In the genomic region with DNA sequence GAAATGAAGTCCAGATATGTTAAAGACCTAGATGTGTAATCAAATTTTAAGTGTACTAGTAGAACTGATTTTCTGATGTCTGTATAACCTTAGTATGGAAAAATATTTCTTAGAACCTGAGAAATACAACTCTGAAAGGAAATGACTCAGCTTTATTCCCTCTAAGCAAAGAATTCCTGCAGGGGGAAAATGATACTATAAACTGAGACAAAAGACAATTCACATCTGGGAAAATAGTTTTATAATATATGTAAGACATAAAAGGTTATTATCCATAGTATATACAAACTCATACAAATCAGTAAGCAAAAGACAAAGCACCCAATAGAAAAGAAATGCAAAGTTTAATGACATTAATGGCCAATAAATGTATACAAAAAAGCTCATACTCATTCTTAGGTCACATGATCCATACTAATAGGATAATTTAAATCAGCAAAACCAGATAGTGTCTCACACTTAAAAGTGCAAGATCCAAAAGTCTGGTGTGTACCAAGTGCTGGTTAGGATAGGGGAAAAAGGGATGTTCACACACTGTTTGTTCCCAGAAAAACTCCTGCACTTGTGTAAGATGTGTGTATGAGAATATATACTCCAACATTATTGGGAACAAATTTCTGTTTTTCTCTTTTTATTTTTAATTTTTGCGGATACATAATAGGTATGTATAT, we compare ENCODE assay signal across 17 cellular contexts. TPM values are rescaled to one million over a fixed set of nuclear protein-coding genes. Genes with fewer than 3 reads are reported as not detected.
DNase-seq lines count a peak whose midpoint lies in the region; ATAC-seq, FAIRE-seq and TF ChIP-seq lines count a peak whose summit lies in the region.
"Had no signal": no experiment of that assay in that cellular context is flagged by ENCODE, and none has a peak within 500 bp of the region (broad histone marks: within the 10 kb centered on the region; RNA-seq: fewer than 3 reads in every experiment).

No MANE protein-coding gene starts in this region.

- peaks cover 78% of the 10 kb centered on the region for H3K4me1 Mint-ChIP-seq in HFFc6 (ENCODE audit: low read depth)
- peaks cover 2% of the 10 kb centered on the region for H3K4me1 Mint-ChIP-seq in activated CD4-positive, alpha-beta T cell treated with anti-CD3 and anti-CD28 coated beads, Interleukin-2, amount 10 ng/mL, durations not matched to agents 24 days and 14 days
- H3K4me1 Mint-ChIP-seq: activated naive CD8-positive, alpha-beta T cell treated with anti-CD3 and anti-CD28 coated beads, Interleukin-2, amount 50 U/mL, for 24 hours had no signal

- no peak for TF ChIP-seq EP300 in A549 (IDR thresholded peaks at IDR 0.05)
- TF ChIP-seq EP300 in tibial nerve (IDR thresholded peaks at IDR 0.05), result no peak

- H3K36me3 Mint-ChIP-seq in HFFc6 (ENCODE audit: low read depth), result peaks cover 27% of the 10 kb centered on the region
- no peaks in the 10 kb centered on the region for H3K36me3 Mint-ChIP-seq in activated CD4-positive, alpha-beta T cell treated with anti-CD3 and anti-CD28 coated beads, Interleukin-2, amount 10 ng/mL, durations not matched to agents 24 days and 14 days (ENCODE audit: low read depth)

- CTCF ChIA-PET in A549 (lab: Yijun Ruan, JAX), result no interaction called here

- H3K9me3 Mint-ChIP-seq in HFFc6, result no peaks in the 10 kb centered on the region
- no peaks in the 10 kb centered on the region for H3K9me3 Mint-ChIP-seq in activated CD4-positive, alpha-beta T cell treated with anti-CD3 and anti-CD28 coated beads, Interleukin-2, amount 10 ng/mL, durations not matched to agents 24 days and 14 days
- H3K9me3 Mint-ChIP-seq: activated naive CD8-positive, alpha-beta T cell treated with anti-CD3 and anti-CD28 coated beads, Interleukin-2, amount 50 U/mL, for 24 hours; T-helper 1 cell treated with Interleukin-12 subunit alpha and Interleukin-12 subunit beta and Interleukin-4 antibody, amounts not matched to agents 30 μg/mL and 1 μg/mL, for 36 hours had no signal

- intact Hi-C loops in activated CD4-positive, alpha-beta T cell treated with anti-CD3 and anti-CD28 coated beads, Interleukin-2, amount 10 ng/mL, durations not matched to agents 24 days and 14 days (cut with micrococcal nuclease), result no loop called here

- no peaks in the 10 kb centered on the region for H3K9me3 ChIP-seq in A549
- no peaks in the 10 kb centered on the region for H3K9me3 ChIP-seq in tibial nerve
- H3K9me3 ChIP-seq: Peyer's patch had no signal

- H3K36me3 ChIP-seq in tibial nerve, result no peaks in the 10 kb centered on the region
- H3K36me3 ChIP-seq: Peyer's patch had no signal

- peak overlapping the region; percentile 87 for H3K27ac Mint-ChIP-seq in HFFc6
- no peak overlapping the region for H3K27ac Mint-ChIP-seq in activated CD4-positive, alpha-beta T cell treated with anti-CD3 and anti-CD28 coated beads, Interleukin-2, amount 10 ng/mL, durations not matched to agents 24 days and 14 days
- H3K27ac Mint-ChIP-seq: activated naive CD8-positive, alpha-beta T cell treated with anti-CD3 and anti-CD28 coated beads, Interleukin-2, amount 50 U/mL, for 24 hours; T-helper 1 cell treated with Interleukin-12 subunit alpha and Interleukin-12 subunit beta and Interleukin-4 antibody, amounts not matched to agents 30 μg/mL and 1 μg/mL, for 36 hours had no signal

- H3K4me1 ChIP-seq in A549 (peaks cover 68% of the 10 kb centered on the region), tibial nerve (peaks cover 0 to 26% (median 0%) of the 10 kb centered on the region in 4 donors)
- H3K4me1 ChIP-seq: Peyer's patch had no signal

- H3K27ac ChIP-seq in A549 (peak overlapping the region; percentile 66 to 89), tibial nerve (no peak overlapping the region)
- H3K27ac ChIP-seq: Peyer's patch had no signal

- ATAC-seq in A549, result peak in 1 of 2 experiments; percentile 40; a peak in 3 of 6 replicates
- ATAC-seq: activated naive CD8-positive, alpha-beta T cell treated with anti-CD3 and anti-CD28 coated beads, Interleukin-2, amount 50 U/mL, for 24 hours had no signal

- no peaks in the 10 kb centered on the region for H3K27me3 Mint-ChIP-seq in HFFc6 (ENCODE audit: insufficient read depth)
- H3K27me3 Mint-ChIP-seq in activated CD4-positive, alpha-beta T cell treated with anti-CD3 and anti-CD28 coated beads, Interleukin-2, amount 10 ng/mL, durations not matched to agents 24 days and 14 days, result peaks cover 2% of the 10 kb centered on the region

- FAIRE-seq in A549 (lab: Jason Lieb, UNC), result no peak
- FAIRE-seq: G401.6, GM12891, H54 had no signal

- TF ChIP-seq CTCF in A549 (IDR thresholded peaks at IDR 0.05) (no peak), HFFc6 (IDR thresholded peaks at IDR 0.05) (no peak), WI38 (IDR thresholded peaks at IDR 0.05; ENCODE audit: low read depth, low read length) (no peak), fibroblast of villous mesenchyme (IDR thresholded peaks at IDR 0.05; ENCODE audit: insufficient read depth, low read depth, low read length) (no peak), tibial nerve (IDR thresholded peaks at IDR 0.05) (no peak)

- POLR2A ChIA-PET in A549 (lab: Yijun Ruan, JAX), result no interaction called here

- DNase-seq in A549 (ENCODE audit: low read depth in 1 of 2, low spot score in 1 of 2), result no peak
- DNase-seq in HFFc6, result no peak
- peak; percentile 44 for DNase-seq in fibroblast of villous mesenchyme (ENCODE audit: low read depth)
- no peak for DNase-seq in NCI-H2196 (lab: John Stamatoyannopoulos, UW; ENCODE audit: unreplicated experiment)
- no peak for DNase-seq in tibial nerve (ENCODE audit: low spot score in 2 of 2)
- DNase-seq in activated CD4-positive, alpha-beta T cell treated with anti-CD3 and anti-CD28 coated beads, Interleukin-2, amount 10 ng/mL, durations not matched to agents 24 days and 14 days, result no peak
- DNase-seq in activated effector memory CD4-positive, alpha-beta T cell treated with Interleukin-2 at 50 U/mL for 16 hours, result no peak
- DNase-seq: activated CD4-positive, CD25-positive, alpha-beta regulatory T cell; activated CD8-positive, alpha-beta memory T cell treated with anti-CD3 and anti-CD28 coated beads for 24 hours; activated naive CD8-positive, alpha-beta T cell treated with anti-CD3 and anti-CD28 coated beads, Interleukin-2, amount 50 U/mL, for 24 hours; NCI-H2107; Peyer's patch had no signal

- TF ChIP-seq POLR2A in A549 (IDR thresholded peaks at IDR 0.05; ENCODE audit: low read length), result no peak
- no peak for TF ChIP-seq POLR2A in tibial nerve (IDR thresholded peaks at IDR 0.05)

- H3K4me3 ChIP-seq in A549 (no peak overlapping the region), WI38 (ENCODE audit: low read depth, low read length) (peak overlapping the region; percentile 11; the same call in 1 of the 2 replicates), fibroblast of villous mesenchyme (ENCODE audit: low read depth, low read length) (no peak overlapping the region), tibial nerve (no peak overlapping the region)
- H3K4me3 ChIP-seq: Peyer's patch had no signal

- TF ChIP-seq RAD21 in A549 (conservative IDR thresholded peaks at IDR 0.05 in 1 of 2, IDR thresholded peaks at IDR 0.05 in 1 of 2), result no peak

- H3K27me3 ChIP-seq in tibial nerve, result no peaks in the 10 kb centered on the region
- H3K27me3 ChIP-seq: Peyer's patch had no signal

- peak overlapping the region; percentile 67 for H3K4me2 ChIP-seq in A549

- H3K4me3 Mint-ChIP-seq in HFFc6, result peak overlapping the region; percentile 62
- H3K4me3 Mint-ChIP-seq in activated CD4-positive, alpha-beta T cell treated with anti-CD3 and anti-CD28 coated beads, Interleukin-2, amount 10 ng/mL, durations not matched to agents 24 days and 14 days, result no peak overlapping the region
- H3K4me3 Mint-ChIP-seq: activated naive CD8-positive, alpha-beta T cell treated with anti-CD3 and anti-CD28 coated beads, Interleukin-2, amount 50 U/mL, for 24 hours; T-helper 1 cell treated with Interleukin-12 subunit alpha and Interleukin-12 subunit beta and Interleukin-4 antibody, amounts not matched to agents 30 μg/mL and 1 μg/mL, for 36 hours had no signal

- WGBS in A549 (ENCODE audit: missing lambda C conversion rate), result 91% methylated on average over 1 of the region's 1 CpG
- WGBS in tibial nerve, 2 donors, result 97 to 98% methylated on average over 1 of the region's 1 CpG

TF ChIP-seq in A549, 52 proteins besides CTCF, POLR2A, EP300 and RAD21 (continues in another document):
- no peak for TF ChIP-seq EHMT2 (IDR thresholded peaks at IDR 0.05; ENCODE audit: low read depth)
- 0 out of 2 replicates have a peak, but pooled peaks have one; percentile 4 for TF ChIP-seq NFE2L2 (conservative IDR thresholded peaks at IDR 0.05; ENCODE audit: low read length)

RNA-seq across cellular contexts. Expression of gene RNF217, which starts 22.6 kb away (rescaled TPM):
- polyA plus RNA-seq in A549 (2011; rRNA removed) (20.0 and 22.3 TPM in 2 replicates), A549 (2017; fragmentation: RNase III; extraction: RNeasy Plus Mini Kit Qiagen cat#74134 plus additional on column Dnase treatment) (4.7 to 9.9 TPM (median 5.7 TPM) in 3 replicates)
- 4.9 and 5.0 TPM in 2 replicates for polyA plus RNA-seq in A549 (2012; cell fraction: cytosol; rRNA removed)
- polyA plus RNA-seq in A549 (2012; cell fraction: nucleus; rRNA removed), result 3.7 and 6.1 TPM in 2 replicates
- polyA minus RNA-seq in A549 (2011; rRNA and poly(A)+ RNA removed), result 40.8 and 46.5 TPM in 2 replicates
- 10 to 100 TPM; 10.9 to 19.4 (median 14.7) TPM for total RNA-seq in HFFc6 (2021; fragmentation: NEBNext Ultra II Directional; extraction: Animal tissue kit (Norgen Biotek cat#: 25700))
- total RNA-seq in fibroblast of villous mesenchyme (24.5 and 25.5 TPM in 2 replicates), tibial nerve (10 to 100 TPM; 26.7 to 40.2 (median 35.5) TPM)
- total RNA-seq in activated CD4-positive, alpha-beta T cell treated with anti-CD3 and anti-CD28 coated beads, Interleukin-2, amount 10 ng/mL, durations not matched to agents 24 days and 14 days, result 0.72 and 1.2 TPM in 2 replicates

Comparison
In these comparisons a context has a peak if more than half of its experiments do, and no peak if none do; other contexts are left out.
1. H3K27ac ChIP-seq: peak in A549 (2 of 2); none in tibial nerve (0 of 4).